Comparison of ENCODE assay signal across 18 cellular contexts in genomic region chr5:107359916-107360234, GRCh38.
DNase-seq lines count a peak whose midpoint lies in the region; ATAC-seq and TF ChIP-seq lines count a peak whose summit lies in the region.
"Had no signal": no experiment of that assay in that cellular context is flagged by ENCODE, and none has a peak within 500 bp of the region (broad histone marks: within the 10 kb centered on the region; RNA-seq: fewer than 3 reads in every experiment).

No MANE protein-coding gene starts in this region.

- H3K4me3 ChIP-seq in mammary epithelial cell (replicated peaks in 1 of 3; ENCODE audit: insufficient read depth in 1 of 3, low read depth in 2 of 3, low read length in 3 of 3) (no peak overlapping the region), choroid plexus epithelial cell (ENCODE audit: low read depth, low read length) (no peak overlapping the region)
- H3K4me3 ChIP-seq: gastroesophageal sphincter, ovary had no signal

- H3K79me2 ChIP-seq in mammary epithelial cell (ENCODE audit: insufficient read depth, low read length) = no peaks in the 10 kb centered on the region

- no peaks in the 10 kb centered on the region for H4K20me1 ChIP-seq in mammary epithelial cell (ENCODE audit: insufficient read depth, low read length)

- H3K27ac ChIP-seq in mammary epithelial cell (ENCODE audit: insufficient read depth, low read depth, low read length) = no peak overlapping the region
- H3K27ac ChIP-seq: gastroesophageal sphincter, ovary had no signal

- no peaks in the 10 kb centered on the region for H3K36me3 ChIP-seq in mammary epithelial cell (ENCODE audit: insufficient read depth, low read length)
- H3K36me3 ChIP-seq: gastroesophageal sphincter, ovary had no signal

- H3K4me1 ChIP-seq in mammary epithelial cell (ENCODE audit: insufficient read depth, low read length) = peaks cover 9% of the 10 kb centered on the region

- no peaks in the 10 kb centered on the region for H3K36me3 Mint-ChIP-seq in MCF 10A (ENCODE audit: insufficient read depth, unreplicated experiment)
- H3K36me3 Mint-ChIP-seq: CD8-positive, alpha-beta memory T cell; WTC11 had no signal

- H3K4me1 Mint-ChIP-seq in MCF 10A (ENCODE audit: insufficient read depth, unreplicated experiment) = peaks cover 7% of the 10 kb centered on the region

- H3K27me3 ChIP-seq in mammary epithelial cell (ENCODE audit: insufficient read depth, low read length) = no peaks in the 10 kb centered on the region
- H3K27me3 ChIP-seq: gastroesophageal sphincter, ovary had no signal

- H3K4me3 Mint-ChIP-seq in MCF 10A (ENCODE audit: unreplicated experiment) = no peak overlapping the region
- H3K4me3 Mint-ChIP-seq: CD8-positive, alpha-beta memory T cell; WTC11 had no signal

- H3K27ac Mint-ChIP-seq in MCF 10A (ENCODE audit: low read depth, unreplicated experiment) = no peak overlapping the region
- H3K27ac Mint-ChIP-seq: CD8-positive, alpha-beta memory T cell; WTC11 had no signal

- POLR2A ChIA-PET in MCF 10A (lab: Yijun Ruan, JAX) = interaction anchor here (0.9 kb wide), 1 partner anchor 15 kb away, joined by 4 read pairs; no protein-coding TSS in a partner anchor

- CTCF ChIA-PET in mammary epithelial cell (lab: Charles Lee; ENCODE audit: low non-redundant PET) (no interaction called here), MCF 10A (lab: Yijun Ruan, JAX) (interaction anchor here (0.6 to 1.1 kb wide), 7 partner anchors 30 to 1902 kb away, joined by 3 to 4 read pairs (median 3); no protein-coding TSS in a partner anchor)

- dilution Hi-C loops in mammary epithelial cell (cut with HindIII; ENCODE audit: low sequenced_read_pairs) = no loop called here

- BruUV-seq in mammary epithelial cell (replicated peaks; lab: Mats Ljungman, UMichigan) = no TSS peak
- no TSS peak for BruUV-seq in MCF 10A (replicated peaks; lab: Mats Ljungman, UMichigan)

- intact Hi-C loops in mammary epithelial cell (cut with micrococcal nuclease) (loop anchor here (1.0 to 10.0 kb wide), 2 partner anchors 255 to 313 kb away; no protein-coding TSS in a partner anchor), MCF 10A (cut with micrococcal nuclease) (no loop called here), Right ventricle myocardium superior (cut with DNase I) (no loop called here), posterior cingulate gyrus (cut with DNase I) (no loop called here)

- no peak for ATAC-seq in stimulated activated naive CD8-positive, alpha-beta T cell treated with anti-CD3 and anti-CD28 coated beads, Interleukin-15, Interleukin-2, amounts not matched to agents 100 U/mL and 50 U/mL, for 24 hours
- ATAC-seq in Right ventricle myocardium superior (ENCODE audit: poor library complexity) = no peak
- ATAC-seq: gastroesophageal sphincter, WTC11 had no signal

- no peaks in the 10 kb centered on the region for H3K9me3 Mint-ChIP-seq in MCF 10A (ENCODE audit: unreplicated experiment)
- H3K9me3 Mint-ChIP-seq: CD8-positive, alpha-beta memory T cell had no signal

- WGBS in mammary epithelial cell (ENCODE audit: low coverage, missing lambda C conversion rate) = 46% methylated on average over 2 of the region's 2 CpGs

- no peak overlapping the region for H3K9ac ChIP-seq in mammary epithelial cell (ENCODE audit: insufficient read depth, low read length)

- H3K27me3 Mint-ChIP-seq in MCF 10A (ENCODE audit: insufficient read depth, unreplicated experiment) = no peaks in the 10 kb centered on the region
- H3K27me3 Mint-ChIP-seq: CD8-positive, alpha-beta memory T cell had no signal

- in situ Hi-C loops in mammary epithelial cell (cut with MboI; ENCODE audit: low sequenced_read_pairs in 2 of 2) = no loop called here

- TF ChIP-seq CTCF in mammary epithelial cell (conservative IDR thresholded peaks at IDR 0.05 in 1 of 2, IDR thresholded peaks at IDR 0.05 in 1 of 2; ENCODE audit: extremely low read depth in 1 of 2, insufficient read depth in 1 of 2, low read depth in 1 of 2, low read length in 2 of 2) = peak; percentile 8 to 36
- no peak for TF ChIP-seq CTCF in MCF 10A (IDR thresholded peaks at IDR 0.05; ENCODE audit: unreplicated experiment)
- peak; percentile 26 for TF ChIP-seq CTCF in choroid plexus epithelial cell (conservative IDR thresholded peaks at IDR 0.05; ENCODE audit: low read depth, low read length)

- H2AFZ ChIP-seq in mammary epithelial cell (ENCODE audit: low read depth, low read length) = peak overlapping the region; percentile 63

- DNase-seq in mammary epithelial cell = peak; percentile 21
- no peak for DNase-seq in MCF 10A (ENCODE audit: unreplicated experiment)
- peak; percentile 66 for DNase-seq in NCI-H69 (lab: John Stamatoyannopoulos, UW)
- no peak for DNase-seq in choroid plexus epithelial cell (ENCODE audit: low read depth)
- DNase-seq in stimulated activated naive CD8-positive, alpha-beta T cell treated with anti-CD3 and anti-CD28 coated beads, Interleukin-15, Interleukin-2, amounts not matched to agents 100 U/mL and 50 U/mL, for 24 hours = no peak
- DNase-seq in Right ventricle myocardium superior = no peak
- DNase-seq in posterior cingulate gyrus = no peak
- DNase-seq in activated effector memory CD4-positive, alpha-beta T cell treated with Interleukin-2 at 50 U/mL for 16 hours = no peak
- DNase-seq: amygdala; CD8-positive, alpha-beta memory T cell; cerebellar nuclear complex; NCI-H2107; ovary; stimulated activated CD4-positive, alpha-beta T cell treated with anti-CD3 and anti-CD28 coated beads, Interleukin-4, amount 100 ng/mL, for 4 hours; T-helper 1 cell; trophoblast cell had no signal

- no peaks in the 10 kb centered on the region for H3K9me3 ChIP-seq in mammary epithelial cell (replicated peaks; ENCODE audit: insufficient read depth, low read length)
- H3K9me3 ChIP-seq: gastroesophageal sphincter, ovary had no signal

- H3K4me2 ChIP-seq in mammary epithelial cell (ENCODE audit: insufficient read depth, low read depth, low read length) = no peak overlapping the region

Comparison
In these comparisons a context has a peak if more than half of its experiments do, and no peak if none do; other contexts are left out.
1. DNase-seq: peak in mammary epithelial cell (single experiment) and NCI-H69 (single experiment); none in MCF 10A (single experiment), choroid plexus epithelial cell (single experiment), stimulated activated naive CD8-positive, alpha-beta T cell treated with anti-CD3 and anti-CD28 coated beads, Interleukin-15, Interleukin-2, amounts not matched to agents 100 U/mL and 50 U/mL, for 24 hours (single experiment), Right ventricle myocardium superior (single experiment), posterior cingulate gyrus (0 of 10) and activated effector memory CD4-positive, alpha-beta T cell treated with Interleukin-2 at 50 U/mL for 16 hours (single experiment).